13 cellular contexts compared by ENCODE assay signal in the genomic region with DNA sequence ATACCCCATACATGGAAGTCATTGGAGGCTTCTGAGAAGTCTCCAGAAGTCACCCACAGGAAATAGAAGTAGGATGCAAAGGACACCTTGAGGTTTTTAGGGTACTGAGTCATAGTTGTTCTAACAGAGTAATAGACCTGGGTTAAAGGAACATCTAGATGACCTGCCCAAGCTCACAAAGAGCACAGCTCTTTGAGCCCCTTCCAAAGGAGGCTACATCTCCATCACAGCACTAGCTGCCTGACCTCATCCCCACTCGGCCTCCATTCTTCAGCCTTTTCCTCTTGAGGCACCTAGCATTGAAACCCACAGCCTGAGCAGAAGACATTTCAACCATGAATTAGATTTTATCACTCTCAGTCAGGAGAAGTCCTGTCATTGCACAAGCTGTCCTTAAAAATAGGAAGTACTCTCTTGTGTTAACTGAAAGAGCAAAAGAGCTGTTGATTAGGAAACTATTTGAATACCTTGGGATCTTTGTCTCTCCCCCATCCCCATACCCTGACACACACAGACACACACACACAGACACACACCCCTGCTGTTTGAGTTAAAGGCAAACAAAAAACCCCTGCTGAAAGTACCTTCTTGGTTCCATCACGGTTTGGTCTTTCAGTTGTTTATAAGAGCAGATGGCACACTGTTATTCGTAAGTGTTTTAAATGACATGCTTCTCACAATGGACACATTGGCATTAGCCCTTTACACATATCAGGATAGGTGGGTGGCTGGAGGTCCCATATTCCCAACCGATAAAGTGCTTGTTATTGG. TPM values are rescaled to one million over a fixed set of nuclear protein-coding genes. Genes with fewer than 3 reads are reported as not detected.
A peak's percentile ranks its signal among the peaks of the same experiment; 100 is the strongest.
DNase-seq lines count a peak whose midpoint lies in the region; ATAC-seq and TF ChIP-seq lines count a peak whose summit lies in the region.
"Had no signal": no experiment of that assay in that cellular context is flagged by ENCODE, and none has a peak within 500 bp of the region (broad histone marks: within the 10 kb centered on the region; RNA-seq: fewer than 3 reads in every experiment).

No MANE protein-coding gene starts in this region.

- peaks cover 9% of the 10 kb centered on the region for H3K36me3 ChIP-seq in mucosa of descending colon (ENCODE audit: low read depth)

- TF ChIP-seq CTCF in NB4 (IDR thresholded peaks at IDR 0.05; ENCODE audit: low read depth, low read length), result no peak
- no peak for TF ChIP-seq CTCF in mucosa of descending colon (IDR thresholded peaks at IDR 0.05)

- H3K9me3 Mint-ChIP-seq in activated CD8-positive, alpha-beta T cell treated with anti-CD3 and anti-CD28 coated beads, Interleukin-2, amount 10 ng/mL, durations not matched to agents 7 days and 5 days (ENCODE audit: insufficient read depth), result no peaks in the 10 kb centered on the region

- H3K9me3 ChIP-seq in mucosa of descending colon, result no peaks in the 10 kb centered on the region
- H3K9me3 ChIP-seq: adrenal gland, testis had no signal

- TF ChIP-seq POLR2A in NB4 (IDR thresholded peaks at IDR 0.05; ENCODE audit: extremely low read depth, insufficient read length), result no peak

- POLR2A ChIA-PET in activated CD8-positive, alpha-beta T cell treated with anti-CD3 and anti-CD28 coated beads, Interleukin-2, amount 10 ng/mL, durations not matched to agents 7 days and 5 days (lab: Charles Lee), result interaction anchor here (0.7 to 4.6 kb wide), 7 partner anchors 8 to 750 kb away, joined by 3 to 32 read pairs (median 4); a partner anchor contains a TSS

- intact Hi-C loops in mucosa of descending colon (cut with DNase I, micrococcal nuclease), result no loop called here

- H3K4me3 Mint-ChIP-seq in activated CD8-positive, alpha-beta T cell treated with anti-CD3 and anti-CD28 coated beads, Interleukin-2, amount 10 ng/mL, durations not matched to agents 7 days and 5 days, result peak overlapping the region; percentile 69

- no peaks in the 10 kb centered on the region for H3K4me1 ChIP-seq in mucosa of descending colon (ENCODE audit: low read depth)

- peak; percentile 95 for ATAC-seq in activated CD8-positive, alpha-beta T cell treated with anti-CD3 and anti-CD28 coated beads, Interleukin-2, amount 10 ng/mL, durations not matched to agents 7 days and 5 days
- peak; percentile 49 for ATAC-seq in mucosa of descending colon
- ATAC-seq in HG03139 (IDR thresholded peaks at IDR 0.05; ENCODE audit: unreplicated experiment), result no peak

- peaks cover 77% of the 10 kb centered on the region for H3K36me3 Mint-ChIP-seq in activated CD8-positive, alpha-beta T cell treated with anti-CD3 and anti-CD28 coated beads, Interleukin-2, amount 10 ng/mL, durations not matched to agents 7 days and 5 days (ENCODE audit: low read depth)

- peak overlapping the region; percentile 98 for H3K27ac Mint-ChIP-seq in activated CD8-positive, alpha-beta T cell treated with anti-CD3 and anti-CD28 coated beads, Interleukin-2, amount 10 ng/mL, durations not matched to agents 7 days and 5 days

- H3K27me3 Mint-ChIP-seq in activated CD8-positive, alpha-beta T cell treated with anti-CD3 and anti-CD28 coated beads, Interleukin-2, amount 10 ng/mL, durations not matched to agents 7 days and 5 days (ENCODE audit: low read depth), result no peaks in the 10 kb centered on the region

- peaks cover 64% of the 10 kb centered on the region for H3K4me1 Mint-ChIP-seq in activated CD8-positive, alpha-beta T cell treated with anti-CD3 and anti-CD28 coated beads, Interleukin-2, amount 10 ng/mL, durations not matched to agents 7 days and 5 days (ENCODE audit: low read depth)

- no peak overlapping the region for H3K4me3 ChIP-seq in NB4 (ENCODE audit: low read depth, low read length)
- H3K4me3 ChIP-seq in mucosa of descending colon, result no peak overlapping the region
- H3K4me3 ChIP-seq: adrenal gland, SK-N-MC, testis had no signal

- DNase-seq in NCI-H748 (lab: John Stamatoyannopoulos, UW; ENCODE audit: unreplicated experiment), result peak; percentile 14
- DNase-seq in NCI-H748 treated with DMSO at 0.1 percent for 48 hours (lab: John Stamatoyannopoulos, UW), result no peak
- peak; percentile 90 for DNase-seq in NB4 (ENCODE audit: low read depth)
- DNase-seq in activated CD8-positive, alpha-beta T cell treated with anti-CD3 and anti-CD28 coated beads, Interleukin-2, amount 10 ng/mL, durations not matched to agents 7 days and 5 days, result peak; percentile 68
- no peak for DNase-seq in mucosa of descending colon
- no peak for DNase-seq in NCI-H524 treated with DMSO at 0.1 percent for 48 hours (lab: John Stamatoyannopoulos, UW)
- DNase-seq in DMS 273 (lab: John Stamatoyannopoulos, UW; ENCODE audit: unreplicated experiment), result no peak
- DNase-seq: adrenal gland, NCI-H2081 treated with DMSO at 0.1 percent for 48 hours, testis had no signal

- CTCF ChIA-PET in activated CD8-positive, alpha-beta T cell treated with anti-CD3 and anti-CD28 coated beads, Interleukin-2, amount 10 ng/mL, durations not matched to agents 7 days and 5 days (lab: Charles Lee), result interaction anchor here (0.8 to 6.9 kb wide), 6 partner anchors 13 to 136 kb away, joined by 3 to 40 read pairs (median 4); a partner anchor contains a TSS

RNA-seq across cellular contexts. Expression of a gene that starts 22.2 kb away (rescaled TPM):
- total RNA-seq in activated CD8-positive, alpha-beta T cell treated with anti-CD3 and anti-CD28 coated beads, Interleukin-2, amount 10 ng/mL, durations not matched to agents 7 days and 5 days, result 10 to 100 TPM; 68.9 to 72.3 TPM
- total RNA-seq in mucosa of descending colon, result 10 to 100 TPM; 51.5 to 65.7 (median 59.3) TPM

RNA-seq across cellular contexts. Expression of a gene that starts 30.4 kb away (rescaled TPM):
- not detected for total RNA-seq in activated CD8-positive, alpha-beta T cell treated with anti-CD3 and anti-CD28 coated beads, Interleukin-2, amount 10 ng/mL, durations not matched to agents 7 days and 5 days
- not detected for total RNA-seq in mucosa of descending colon
- total RNA-seq: A172, adrenal gland had no signal

RNA-seq across cellular contexts. Expression of a gene that starts 34.7 kb away (rescaled TPM):
- total RNA-seq in activated CD8-positive, alpha-beta T cell treated with anti-CD3 and anti-CD28 coated beads, Interleukin-2, amount 10 ng/mL, durations not matched to agents 7 days and 5 days, result 10 to 100 TPM; 20.1 to 20.9 TPM
- 10 to 100 TPM; 15.4 to 24.4 (median 17.4) TPM for total RNA-seq in mucosa of descending colon

Comparison
In these comparisons a context has a peak if more than half of its experiments do, and no peak if none do; other contexts are left out.
1. DNase-seq: peak in NCI-H748 (single experiment), NB4 (single experiment) and activated CD8-positive, alpha-beta T cell treated with anti-CD3 and anti-CD28 coated beads, Interleukin-2, amount 10 ng/mL, durations not matched to agents 7 days and 5 days (single experiment); none in NCI-H748 treated with DMSO at 0.1 percent for 48 hours (single experiment), mucosa of descending colon (0 of 3), NCI-H524 treated with DMSO at 0.1 percent for 48 hours (single experiment) and DMS 273 (single experiment).